Comparison of ENCODE assay signal across 17 cellular contexts in genomic region chr1:42914092-42914625, GRCh38.
"Had no signal": no experiment of that assay in that cellular context is flagged by ENCODE, and none has a peak within 500 bp of the region (broad histone marks: within the 10 kb centered on the region; RNA-seq: fewer than 3 reads in every experiment).

No MANE protein-coding gene starts in this region.

- H3K9me3 Mint-ChIP-seq: effector memory CD8-positive, alpha-beta T cell; natural killer cell treated with Interleukin-12 subunit alpha and Interleukin-12 subunit beta and Interleukin-15 and Interleukin-18, amount 100 ng/mL, for 72 hours; stimulated activated effector memory CD8-positive, alpha-beta T cell treated with anti-CD3 and anti-CD28 coated beads, Interleukin-12 subunit alpha, Interleukin-12 subunit beta, amount 100 ng/mL, for 72 hours had no signal

- H3K36me3 ChIP-seq: left ventricle myocardium inferior, lower lobe of right lung, neural progenitor cell, ovary, suprapubic skin, thyroid gland, upper lobe of right lung, vagina had no signal

- H3K27ac Mint-ChIP-seq: dendritic cell treated with granulocyte-macrophage colony-stimulating factor and Interleukin-4, amounts not matched to agents 40 ng/mL and 50 ng/mL, for 4 days; effector memory CD8-positive, alpha-beta T cell; natural killer cell treated with Interleukin-12 subunit alpha and Interleukin-12 subunit beta and Interleukin-15 and Interleukin-18, amount 100 ng/mL, for 72 hours; neural progenitor cell; stimulated activated effector memory CD8-positive, alpha-beta T cell treated with anti-CD3 and anti-CD28 coated beads, Interleukin-12 subunit alpha, Interleukin-12 subunit beta, amount 100 ng/mL, for 72 hours had no signal

- H3K27me3 Mint-ChIP-seq: natural killer cell treated with Interleukin-12 subunit alpha and Interleukin-12 subunit beta and Interleukin-15 and Interleukin-18, amount 100 ng/mL, for 72 hours had no signal

- H3K4me1 Mint-ChIP-seq: neural progenitor cell; stimulated activated effector memory CD8-positive, alpha-beta T cell treated with anti-CD3 and anti-CD28 coated beads, Interleukin-12 subunit alpha, Interleukin-12 subunit beta, amount 100 ng/mL, for 72 hours had no signal

- H3K4me2 ChIP-seq: neural progenitor cell had no signal

- H3K4me1 ChIP-seq: left ventricle myocardium inferior, lower lobe of right lung, suprapubic skin, thyroid gland, upper lobe of right lung, vagina had no signal

- DNase-seq: kidney; left ventricle myocardium inferior; lower lobe of right lung; right cardiac atrium; stimulated activated CD4-positive, alpha-beta T cell treated with anti-CD3 and anti-CD28 coated beads, Interleukin-4, amount 100 ng/mL, for 1 hour; stimulated activated naive CD8-positive, alpha-beta T cell treated with anti-CD3 and anti-CD28 coated beads, Interleukin-15, Interleukin-2, amounts not matched to agents 100 U/mL and 50 U/mL, for 24 hours; upper lobe of right lung had no signal

- H3K27ac ChIP-seq: foreskin keratinocyte, left ventricle myocardium inferior, lower lobe of right lung, neural progenitor cell, ovary, suprapubic skin, thyroid gland, upper lobe of right lung, vagina had no signal

- H3K4me3 ChIP-seq: left ventricle myocardium inferior, lower lobe of right lung, neural progenitor cell, ovary, suprapubic skin, thyroid gland, upper lobe of right lung, vagina had no signal

- H3K4me3 Mint-ChIP-seq: dendritic cell treated with granulocyte-macrophage colony-stimulating factor and Interleukin-4, amounts not matched to agents 40 ng/mL and 50 ng/mL, for 4 days; effector memory CD8-positive, alpha-beta T cell; natural killer cell treated with Interleukin-12 subunit alpha and Interleukin-12 subunit beta and Interleukin-15 and Interleukin-18, amount 100 ng/mL, for 72 hours; neural progenitor cell; stimulated activated effector memory CD8-positive, alpha-beta T cell treated with anti-CD3 and anti-CD28 coated beads, Interleukin-12 subunit alpha, Interleukin-12 subunit beta, amount 100 ng/mL, for 72 hours had no signal

- H3K9ac ChIP-seq: neural progenitor cell had no signal

- H3K27me3 ChIP-seq: foreskin keratinocyte, neural progenitor cell, ovary, suprapubic skin, thyroid gland, upper lobe of right lung, vagina had no signal

- H3K9me3 ChIP-seq: lower lobe of right lung, ovary, suprapubic skin, thyroid gland, upper lobe of right lung, vagina had no signal

- H2AFZ ChIP-seq: neural progenitor cell had no signal
